ENCODE assay signal across 12 cellular contexts in genomic region chr21:46393941-46394818, GRCh38.
DNase-seq lines count a peak whose midpoint lies in the region; ATAC-seq, FAIRE-seq and TF ChIP-seq lines count a peak whose summit lies in the region.
"Had no signal": no experiment of that assay in that cellular context is flagged by ENCODE, and none has a peak within 500 bp of the region (broad histone marks: within the 10 kb centered on the region; RNA-seq: fewer than 3 reads in every experiment).

No MANE protein-coding gene starts in this region.

- peak; percentile 15 for DNase-seq in left ventricle myocardium superior
- DNase-seq in right atrium auricular region (ENCODE audit: low spot score): no peak
- DNase-seq in K562 (ENCODE audit: extremely low read depth in 1 of 4, low spot score in 3 of 4): no peak
- DNase-seq in NCI-H526 (lab: John Stamatoyannopoulos, UW): no peak
- no peak for DNase-seq in kidney tubule cell (ENCODE audit: low spot score)
- no peak for DNase-seq in RPMI8226
- DNase-seq: activated naive CD8-positive, alpha-beta T cell treated with anti-CD3 and anti-CD28 coated beads, Interleukin-2, amount 50 U/mL, for 24 hours; upper lobe of left lung had no signal

- H3K9me3 Mint-ChIP-seq in nephron: no peaks in the 10 kb centered on the region
- H3K9me3 Mint-ChIP-seq: activated naive CD8-positive, alpha-beta T cell treated with anti-CD3 and anti-CD28 coated beads, Interleukin-2, amount 50 U/mL, for 24 hours; T-helper 2 cell treated with Interferon-gamma antibody and Interleukin-4, amounts not matched to agents 5 μg/mL and 100 μg/mL, for 36 hours had no signal

- POLR2A ChIA-PET in K562 (lab: Yijun Ruan, JAX): no interaction called here

- no peak for TF ChIP-seq RAD21 in K562 (CRISPR knock-in tag; conservative IDR thresholded peaks at IDR 0.05 in 1 of 2, IDR thresholded peaks at IDR 0.05 in 1 of 2)

- H3K27me3 Mint-ChIP-seq in nephron (ENCODE audit: low read depth): no peaks in the 10 kb centered on the region
- H3K27me3 Mint-ChIP-seq: activated naive CD8-positive, alpha-beta T cell treated with anti-CD3 and anti-CD28 coated beads, Interleukin-2, amount 50 U/mL, for 24 hours had no signal

- no peak for TF ChIP-seq POLR2A in K562 (conservative IDR thresholded peaks at IDR 0.05)

- H3K79me2 ChIP-seq in K562 (ENCODE audit: control insufficient read depth, insufficient read depth, low read length): no peaks in the 10 kb centered on the region

- CTCF ChIA-PET in K562 (lab: Yijun Ruan, JAX; ENCODE audit: low intra/inter-chr PET ratio): no interaction called here

- peaks cover 35% of the 10 kb centered on the region for H3K36me3 Mint-ChIP-seq in nephron (ENCODE audit: low read depth)

- H3K27me3 ChIP-seq in right atrium auricular region (no peaks in the 10 kb centered on the region), K562 (ENCODE audit: control insufficient read depth in 2 of 2, insufficient read depth in 2 of 2, low read length in 2 of 2) (no peaks in the 10 kb centered on the region)
- H3K27me3 ChIP-seq: upper lobe of left lung had no signal

- H4K20me1 ChIP-seq in K562 (replicated peaks; ENCODE audit: control insufficient read depth, insufficient read depth, low read length): no peaks in the 10 kb centered on the region

- no peak for FAIRE-seq in K562 (lab: Jason Lieb, UNC)

- peaks cover 0 to 8% of the 10 kb centered on the region in 2 donors for H3K4me1 ChIP-seq in right atrium auricular region
- peaks cover 5 to 24% of the 10 kb centered on the region in 2 experiments; a peak in 4 of 5 replicates for H3K4me1 ChIP-seq in K562 (replicated peaks in 1 of 2; ENCODE audit: control insufficient read depth in 2 of 2, insufficient read depth in 2 of 2, low read length in 2 of 2)
- H3K4me1 ChIP-seq: upper lobe of left lung had no signal

- peaks cover 57% of the 10 kb centered on the region for H3K36me3 ChIP-seq in right atrium auricular region
- H3K36me3 ChIP-seq in K562 (ENCODE audit: control insufficient read depth, insufficient read depth, low read length): peaks cover 65% of the 10 kb centered on the region; the same call in 2 of the 3 replicates

- no peak overlapping the region for H3K4me2 ChIP-seq in K562 (ENCODE audit: insufficient read depth, low read length)

- in situ Hi-C loops in K562 (cut with MboI): no loop called here

- H3K27ac ChIP-seq in right atrium auricular region (no peak overlapping the region), K562 (ENCODE audit: extremely low read depth, low read depth, low read length) (no peak overlapping the region)
- H3K27ac ChIP-seq: HL-60, upper lobe of left lung had no signal

- H3K4me3 ChIP-seq in right atrium auricular region (no peak overlapping the region), K562 (no peak overlapping the region)
- H3K4me3 ChIP-seq: upper lobe of left lung had no signal

- no peak for TF ChIP-seq EP300 in K562 (IDR thresholded peaks at IDR 0.05; ENCODE audit: low read length)

- H3K9me3 ChIP-seq in right atrium auricular region (no peaks in the 10 kb centered on the region), K562 (replicated peaks; ENCODE audit: control insufficient read depth, insufficient read depth, low read depth, low read length) (no peaks in the 10 kb centered on the region)
- H3K9me3 ChIP-seq: upper lobe of left lung had no signal

- H3K4me3 Mint-ChIP-seq in nephron: peak overlapping the region in 1 of 3 experiments; percentile 58
- H3K4me3 Mint-ChIP-seq: activated naive CD8-positive, alpha-beta T cell treated with anti-CD3 and anti-CD28 coated beads, Interleukin-2, amount 50 U/mL, for 24 hours; T-helper 2 cell treated with Interferon-gamma antibody and Interleukin-4, amounts not matched to agents 5 μg/mL and 100 μg/mL, for 36 hours had no signal

- no peak for ATAC-seq in left ventricle myocardium superior
- no peak for ATAC-seq in K562
- no peak for ATAC-seq in HG03159 (IDR thresholded peaks at IDR 0.05; ENCODE audit: unreplicated experiment)
- ATAC-seq: activated naive CD8-positive, alpha-beta T cell treated with anti-CD3 and anti-CD28 coated beads, Interleukin-2, amount 50 U/mL, for 24 hours had no signal

- no TSS peak for BruUV-seq in K562 (replicated peaks; lab: Mats Ljungman, UMichigan)

- no peak for TF ChIP-seq CTCF in right atrium auricular region (IDR thresholded peaks at IDR 0.05)
- TF ChIP-seq CTCF in K562 (IDR thresholded peaks at IDR 0.05 in 2 of 3, conservative IDR thresholded peaks at IDR 0.05 in 1 of 3; ENCODE audit: insufficient read depth in 2 of 3, low read depth in 1 of 3, low read length in 3 of 3): no peak
- TF ChIP-seq CTCF in nephron (IDR thresholded peaks at IDR 0.05; ENCODE audit: unreplicated experiment in 3 of 3): no peak

- H2AFZ ChIP-seq in K562 (ENCODE audit: low read depth, low read length): no peak overlapping the region

- peak overlapping the region; percentile 91 to 93 (median 92) for H3K27ac Mint-ChIP-seq in nephron
- H3K27ac Mint-ChIP-seq: activated naive CD8-positive, alpha-beta T cell treated with anti-CD3 and anti-CD28 coated beads, Interleukin-2, amount 50 U/mL, for 24 hours; T-helper 2 cell treated with Interferon-gamma antibody and Interleukin-4, amounts not matched to agents 5 μg/mL and 100 μg/mL, for 36 hours had no signal

- H3K9me1 ChIP-seq in K562 (ENCODE audit: control insufficient read depth, insufficient read depth, low read length): no peaks in the 10 kb centered on the region

- H3K4me1 Mint-ChIP-seq in nephron: peaks cover 34% of the 10 kb centered on the region
- H3K4me1 Mint-ChIP-seq: activated naive CD8-positive, alpha-beta T cell treated with anti-CD3 and anti-CD28 coated beads, Interleukin-2, amount 50 U/mL, for 24 hours had no signal

- H3K9ac ChIP-seq in K562 (ENCODE audit: insufficient read depth in 1 of 2, low read depth in 2 of 2, low read length in 2 of 2): peak overlapping the region in 1 of 2 experiments; percentile 86; a peak in 2 of 4 replicates

- 91% methylated on average over 29 of the region's 30 CpGs for WGBS in K562 (ENCODE audit: insufficient coverage, low coverage, missing lambda C conversion rate)

- intact Hi-C loops in left ventricle myocardium superior (cut with micrococcal nuclease): no loop called here
- intact Hi-C loops in K562 (cut with micrococcal nuclease): no loop called here

TF ChIP-seq in K562, 482 proteins besides CTCF, POLR2A, EP300 and RAD21:
- TF ChIP-seq IRF2 (CRISPR knock-in tag; IDR thresholded peaks at IDR 0.05): 0 out of 2 replicates have a peak, but pooled peaks have one; percentile 50
- no peak for TF ChIP-seq HLTF (IDR thresholded peaks at IDR 0.05)
TF ChIP-seq in K562: peak in this region for 1.
